1 cellular context compared by ENCODE assay signal in genomic region chr19:801030-801860, GRCh38.
A peak's percentile ranks its signal among the peaks of the same experiment; 100 is the strongest.
TF ChIP-seq lines count a peak whose summit lies in the region.

No MANE protein-coding gene starts in this region.

TF ChIP-seq in HepG2, 621 proteins besides CTCF, POLR2A, EP300 and RAD21 (continues in another document):
- TF ChIP-seq ZBTB3 (CRISPR knock-in tag; IDR thresholded peaks at IDR 0.05; ENCODE audit: borderline replicate concordance, low read depth) (no peak), POLR2G (IDR thresholded peaks at IDR 0.05; ENCODE audit: low read depth, low read length) (peak; percentile 57), ZSCAN25 (CRISPR knock-in tag; IDR thresholded peaks at IDR 0.05) (no peak), DNMT3B (CRISPR knock-in tag; conservative IDR thresholded peaks at IDR 0.05) (no peak), ZNF891 (CRISPR knock-in tag; IDR thresholded peaks at IDR 0.05) (no peak), ZKSCAN5 (CRISPR knock-in tag; IDR thresholded peaks at IDR 0.05) (no peak), RELA (CRISPR knock-in tag; IDR thresholded peaks at IDR 0.05) (no peak), KDM5A (IDR thresholded peaks at IDR 0.05; ENCODE audit: borderline replicate concordance, low read length) (no peak), ZIK1 (CRISPR knock-in tag; IDR thresholded peaks at IDR 0.05; ENCODE audit: borderline replicate concordance, low read depth) (0 out of 2 replicates have a peak, but pooled peaks have one; percentile 17), MIXL1 (CRISPR knock-in tag; IDR thresholded peaks at IDR 0.05) (no peak), HNRNPL (IDR thresholded peaks at IDR 0.05; ENCODE audit: low read depth, low read length) (peak; percentile 88), RAD51 (IDR thresholded peaks at IDR 0.05; ENCODE audit: borderline replicate concordance) (no peak), ZFYVE20 (CRISPR knock-in tag; IDR thresholded peaks at IDR 0.05; ENCODE audit: borderline replicate concordance, low read depth) (no peak), ATF7-NPFF (CRISPR knock-in tag; IDR thresholded peaks at IDR 0.05; ENCODE audit: low read depth) (0 out of 2 replicates have a peak, but pooled peaks have one; percentile 25), ZNF678 (CRISPR knock-in tag; IDR thresholded peaks at IDR 0.05) (no peak), ZNF354B (CRISPR knock-in tag; IDR thresholded peaks at IDR 0.05) (no peak), MTA1 (CRISPR knock-in tag; IDR thresholded peaks at IDR 0.05; ENCODE audit: borderline replicate concordance) (no peak), JUNB (CRISPR knock-in tag; IDR thresholded peaks at IDR 0.05; ENCODE audit: borderline replicate concordance) (no peak), PRDM15 (CRISPR knock-in tag; IDR thresholded peaks at IDR 0.05) (no peak), AGO2 (optimal IDR thresholded peaks at IDR 0.05; ENCODE audit: low read depth, low read length) (peak; percentile 93), ZNF331 (CRISPR knock-in tag; IDR thresholded peaks at IDR 0.05) (no peak), FOXK1 (CRISPR knock-in tag; IDR thresholded peaks at IDR 0.05; ENCODE audit: borderline replicate concordance, low read depth) (no peak), RXRA (CRISPR knock-in tag; IDR thresholded peaks at IDR 0.05) (no peak; the same call in 1 of the 2 replicates), ZNF652 (CRISPR knock-in tag; IDR thresholded peaks at IDR 0.05; ENCODE audit: borderline replicate concordance, low read depth) (no peak), NR3C1 (CRISPR knock-in tag; IDR thresholded peaks at IDR 0.05) (no peak), FUBP1 (CRISPR knock-in tag; IDR thresholded peaks at IDR 0.05; ENCODE audit: borderline replicate concordance) (0 out of 2 replicates have a peak, but pooled peaks have one; percentile 38), IRF1 (CRISPR knock-in tag; IDR thresholded peaks at IDR 0.05; ENCODE audit: low read depth) (no peak), ZNF687 (CRISPR knock-in tag; IDR thresholded peaks at IDR 0.05) (peak; percentile 38), ZNF263 (CRISPR knock-in tag; IDR thresholded peaks at IDR 0.05) (peak; percentile 24; the same call in 1 of the 2 replicates), SUZ12 (IDR thresholded peaks at IDR 0.05; ENCODE audit: low read depth, low read length) (no peak), ZNF224 (CRISPR knock-in tag; IDR thresholded peaks at IDR 0.05) (no peak), GABPB1 (CRISPR knock-in tag; IDR thresholded peaks at IDR 0.05) (peak; percentile 24; the same call in 1 of the 2 replicates), SMC3 (IDR thresholded peaks at IDR 0.05; ENCODE audit: low read length) (no peak), PCBP2 (optimal IDR thresholded peaks at IDR 0.05; ENCODE audit: low read depth, low read length, poor library complexity, severe bottlenecking) (no peak), ARNTL (CRISPR knock-in tag; IDR thresholded peaks at IDR 0.05) (no peak), NBN (conservative IDR thresholded peaks at IDR 0.05) (no peak), PBX2 (CRISPR knock-in tag; IDR thresholded peaks at IDR 0.05) (no peak), CAMTA2 (CRISPR knock-in tag; IDR thresholded peaks at IDR 0.05; ENCODE audit: borderline replicate concordance) (no peak), RFX1 (IDR thresholded peaks at IDR 0.05) (no peak), ZNF17 (CRISPR knock-in tag; IDR thresholded peaks at IDR 0.05) (no peak), ZBTB2 (CRISPR knock-in tag; IDR thresholded peaks at IDR 0.05; ENCODE audit: low read depth) (no peak)
- TF ChIP-seq, protein P1, sequence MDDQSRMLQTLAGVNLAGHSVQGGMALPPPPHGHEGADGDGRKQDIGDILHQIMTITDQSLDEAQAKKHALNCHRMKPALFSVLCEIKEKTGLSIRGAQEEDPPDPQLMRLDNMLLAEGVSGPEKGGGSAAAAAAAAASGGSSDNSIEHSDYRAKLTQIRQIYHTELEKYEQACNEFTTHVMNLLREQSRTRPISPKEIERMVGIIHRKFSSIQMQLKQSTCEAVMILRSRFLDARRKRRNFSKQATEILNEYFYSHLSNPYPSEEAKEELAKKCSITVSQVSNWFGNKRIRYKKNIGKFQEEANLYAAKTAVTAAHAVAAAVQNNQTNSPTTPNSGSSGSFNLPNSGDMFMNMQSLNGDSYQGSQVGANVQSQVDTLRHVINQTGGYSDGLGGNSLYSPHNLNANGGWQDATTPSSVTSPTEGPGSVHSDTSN (CRISPR knock-in tag; IDR thresholded peaks at IDR 0.05; ENCODE audit: borderline replicate concordance), result no peak
- TF ChIP-seq, protein P2, sequence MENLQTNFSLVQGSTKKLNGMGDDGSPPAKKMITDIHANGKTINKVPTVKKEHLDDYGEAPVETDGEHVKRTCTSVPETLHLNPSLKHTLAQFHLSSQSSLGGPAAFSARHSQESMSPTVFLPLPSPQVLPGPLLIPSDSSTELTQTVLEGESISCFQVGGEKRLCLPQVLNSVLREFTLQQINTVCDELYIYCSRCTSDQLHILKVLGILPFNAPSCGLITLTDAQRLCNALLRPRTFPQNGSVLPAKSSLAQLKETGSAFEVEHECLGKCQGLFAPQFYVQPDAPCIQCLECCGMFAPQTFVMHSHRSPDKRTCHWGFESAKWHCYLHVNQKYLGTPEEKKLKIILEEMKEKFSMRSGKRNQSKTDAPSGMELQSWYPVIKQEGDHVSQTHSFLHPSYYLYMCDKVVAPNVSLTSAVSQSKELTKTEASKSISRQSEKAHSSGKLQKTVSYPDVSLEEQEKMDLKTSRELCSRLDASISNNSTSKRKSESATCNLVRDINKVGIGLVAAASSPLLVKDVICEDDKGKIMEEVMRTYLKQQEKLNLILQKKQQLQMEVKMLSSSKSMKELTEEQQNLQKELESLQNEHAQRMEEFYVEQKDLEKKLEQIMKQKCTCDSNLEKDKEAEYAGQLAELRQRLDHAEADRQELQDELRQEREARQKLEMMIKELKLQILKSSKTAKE (CRISPR knock-in tag; IDR thresholded peaks at IDR 0.05; ENCODE audit: borderline replicate concordance), result no peak
- TF ChIP-seq, protein P3, sequence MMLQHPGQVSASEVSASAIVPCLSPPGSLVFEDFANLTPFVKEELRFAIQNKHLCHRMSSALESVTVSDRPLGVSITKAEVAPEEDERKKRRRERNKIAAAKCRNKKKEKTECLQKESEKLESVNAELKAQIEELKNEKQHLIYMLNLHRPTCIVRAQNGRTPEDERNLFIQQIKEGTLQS (CRISPR knock-in tag; IDR thresholded peaks at IDR 0.05), result no peak
- TF ChIP-seq, protein P4, sequence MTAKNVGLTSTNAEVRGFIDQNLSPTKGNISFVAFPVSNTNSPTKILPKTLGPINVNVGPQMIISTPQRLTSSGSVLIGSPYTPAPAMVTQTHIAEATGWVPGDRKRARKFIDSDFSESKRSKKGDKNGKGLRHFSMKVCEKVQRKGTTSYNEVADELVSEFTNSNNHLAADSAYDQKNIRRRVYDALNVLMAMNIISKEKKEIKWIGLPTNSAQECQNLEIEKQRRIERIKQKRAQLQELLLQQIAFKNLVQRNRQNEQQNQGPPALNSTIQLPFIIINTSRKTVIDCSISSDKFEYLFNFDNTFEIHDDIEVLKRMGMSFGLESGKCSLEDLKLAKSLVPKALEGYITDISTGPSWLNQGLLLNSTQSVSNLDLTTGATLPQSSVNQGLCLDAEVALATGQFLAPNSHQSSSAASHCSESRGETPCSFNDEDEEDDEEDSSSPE (CRISPR knock-in tag; IDR thresholded peaks at IDR 0.05), result no peak
- TF ChIP-seq, protein P5, sequence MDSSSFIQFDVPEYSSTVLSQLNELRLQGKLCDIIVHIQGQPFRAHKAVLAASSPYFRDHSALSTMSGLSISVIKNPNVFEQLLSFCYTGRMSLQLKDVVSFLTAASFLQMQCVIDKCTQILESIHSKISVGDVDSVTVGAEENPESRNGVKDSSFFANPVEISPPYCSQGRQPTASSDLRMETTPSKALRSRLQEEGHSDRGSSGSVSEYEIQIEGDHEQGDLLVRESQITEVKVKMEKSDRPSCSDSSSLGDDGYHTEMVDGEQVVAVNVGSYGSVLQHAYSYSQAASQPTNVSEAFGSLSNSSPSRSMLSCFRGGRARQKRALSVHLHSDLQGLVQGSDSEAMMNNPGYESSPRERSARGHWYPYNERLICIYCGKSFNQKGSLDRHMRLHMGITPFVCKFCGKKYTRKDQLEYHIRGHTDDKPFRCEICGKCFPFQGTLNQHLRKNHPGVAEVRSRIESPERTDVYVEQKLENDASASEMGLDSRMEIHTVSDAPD (CRISPR knock-in tag; IDR thresholded peaks at IDR 0.05), result no peak
